22 cellular contexts compared by ENCODE assay signal in the genomic region with DNA sequence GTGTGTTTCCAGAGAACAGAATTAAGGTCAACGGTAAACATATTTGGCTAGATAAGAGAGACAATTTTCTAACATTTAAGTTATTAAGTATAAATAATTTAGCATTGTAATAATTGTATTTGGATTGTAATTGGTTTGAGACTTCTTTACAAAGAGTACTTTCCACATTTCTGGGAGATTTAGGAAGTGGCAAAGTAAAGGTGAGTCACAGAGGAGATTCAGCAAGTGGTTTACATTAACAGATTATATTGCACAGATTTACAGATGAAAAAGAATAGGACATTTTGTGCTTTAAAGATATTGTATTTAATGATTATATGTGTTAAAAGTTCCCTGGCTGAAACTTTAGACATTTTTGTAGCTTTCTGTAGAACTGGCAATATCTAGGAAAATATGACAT.
DNase-seq lines count a peak whose midpoint lies in the region; ATAC-seq and TF ChIP-seq lines count a peak whose summit lies in the region.
"Had no signal": no experiment of that assay in that cellular context is flagged by ENCODE, and none has a peak within 500 bp of the region (broad histone marks: within the 10 kb centered on the region; RNA-seq: fewer than 3 reads in every experiment).

No MANE protein-coding gene starts in this region.

- dilution Hi-C loops in mammary epithelial cell (cut with HindIII; ENCODE audit: low sequenced_read_pairs): no loop called here

- H2AFZ ChIP-seq in mammary epithelial cell (ENCODE audit: low read depth, low read length): no peak overlapping the region

- peaks cover 8% of the 10 kb centered on the region for H3K9me3 Mint-ChIP-seq in MCF 10A (ENCODE audit: unreplicated experiment)

- H3K27me3 Mint-ChIP-seq in MCF 10A (ENCODE audit: insufficient read depth, unreplicated experiment): no peaks in the 10 kb centered on the region

- H4K20me1 ChIP-seq in mammary epithelial cell (ENCODE audit: insufficient read depth, low read length): no peaks in the 10 kb centered on the region

- H3K79me2 ChIP-seq in mammary epithelial cell (ENCODE audit: insufficient read depth, low read length): no peaks in the 10 kb centered on the region

- H3K27me3 ChIP-seq in mammary epithelial cell (ENCODE audit: insufficient read depth, low read length): no peaks in the 10 kb centered on the region
- H3K27me3 ChIP-seq in adipocyte (replicated peaks; ENCODE audit: control insufficient read depth, insufficient read depth, low read length): no peaks in the 10 kb centered on the region
- H3K27me3 ChIP-seq in WERI-Rb-1 (ENCODE audit: insufficient read depth, low read depth, severe bottlenecking): no peaks in the 10 kb centered on the region

- no peak overlapping the region for H3K4me3 Mint-ChIP-seq in MCF 10A (ENCODE audit: unreplicated experiment)
- H3K4me3 Mint-ChIP-seq: CD14-positive monocyte, HFFc6 had no signal

- intact Hi-C loops in mammary epithelial cell (cut with micrococcal nuclease) (no loop called here), MCF 10A (cut with micrococcal nuclease) (no loop called here)

- BruUV-seq in mammary epithelial cell (replicated peaks; lab: Mats Ljungman, UMichigan) (no TSS peak), MCF 10A (replicated peaks; lab: Mats Ljungman, UMichigan) (no TSS peak)

- H3K27ac Mint-ChIP-seq in MCF 10A (ENCODE audit: low read depth, unreplicated experiment): no peak overlapping the region
- H3K27ac Mint-ChIP-seq: CD14-positive monocyte, HFFc6 had no signal

- no peak for ATAC-seq in GM21528 (IDR thresholded peaks at IDR 0.05; ENCODE audit: low FRiP score, unreplicated experiment)

- CTCF ChIA-PET in mammary epithelial cell (lab: Charles Lee; ENCODE audit: low non-redundant PET): no interaction called here
- CTCF ChIA-PET in MCF 10A (lab: Yijun Ruan, JAX): no interaction called here

- H3K4me1 ChIP-seq in mammary epithelial cell (ENCODE audit: insufficient read depth, low read length) (peaks cover 26% of the 10 kb centered on the region), adipocyte (ENCODE audit: control insufficient read depth, insufficient read depth, low read length) (no peaks in the 10 kb centered on the region)

- no peak overlapping the region for H3K27ac ChIP-seq in mammary epithelial cell (ENCODE audit: insufficient read depth, low read depth, low read length)
- H3K27ac ChIP-seq in WERI-Rb-1: no peak overlapping the region
- H3K27ac ChIP-seq: SK-N-MC had no signal

- peak overlapping the region; percentile 14 for H3K4me2 ChIP-seq in mammary epithelial cell (ENCODE audit: insufficient read depth, low read depth, low read length)

- H3K36me3 Mint-ChIP-seq in MCF 10A (ENCODE audit: insufficient read depth, unreplicated experiment): no peaks in the 10 kb centered on the region
- H3K36me3 Mint-ChIP-seq: CD14-positive monocyte had no signal

- no peak for TF ChIP-seq CTCF in mammary epithelial cell (conservative IDR thresholded peaks at IDR 0.05 in 1 of 2, IDR thresholded peaks at IDR 0.05 in 1 of 2; ENCODE audit: extremely low read depth in 1 of 2, insufficient read depth in 1 of 2, low read depth in 1 of 2, low read length in 2 of 2)
- TF ChIP-seq CTCF in MCF 10A (IDR thresholded peaks at IDR 0.05; ENCODE audit: unreplicated experiment): no peak
- no peak for TF ChIP-seq CTCF in WERI-Rb-1 (IDR thresholded peaks at IDR 0.05; ENCODE audit: low read depth, low read length)

- H3K36me3 ChIP-seq in mammary epithelial cell (ENCODE audit: insufficient read depth, low read length) (no peaks in the 10 kb centered on the region), adipocyte (ENCODE audit: control insufficient read depth, insufficient read depth, low read length, severe bottlenecking) (no peaks in the 10 kb centered on the region), WERI-Rb-1 (no peaks in the 10 kb centered on the region)

- 54% methylated on average over 1 of the region's 1 CpG for WGBS in mammary epithelial cell (ENCODE audit: low coverage, missing lambda C conversion rate)

- DNase-seq in mammary epithelial cell (no peak), MCF 10A (ENCODE audit: unreplicated experiment) (no peak), adipocyte (ENCODE audit: low read depth) (peak; percentile 25), iris pigment epithelial cell (ENCODE audit: low read depth) (peak; percentile 54), iPS-NIHi11 (ENCODE audit: low spot score) (no peak), WERI-Rb-1 (no peak)
- DNase-seq: 8988T, DMS53, GF-D8, H7, HFFc6, KG1, MV-4-11, NCI-H1694, NCI-H2081 treated with DMSO at 0.1 percent for 48 hours, NCI-H2171 treated with DMSO at 0.1 percent for 48 hours, NCI-H524 treated with DMSO at 0.1 percent for 48 hours, RPMI8226, SHP77 treated with DMSO at 0.1 percent for 48 hours had no signal

- no peak overlapping the region for H3K9ac ChIP-seq in mammary epithelial cell (ENCODE audit: insufficient read depth, low read length)
- H3K9ac ChIP-seq in adipocyte (ENCODE audit: low read length): no peak overlapping the region

- H3K9me3 ChIP-seq in mammary epithelial cell (replicated peaks; ENCODE audit: insufficient read depth, low read length) (no peaks in the 10 kb centered on the region), adipocyte (ENCODE audit: control insufficient read depth, low read length) (no peaks in the 10 kb centered on the region), WERI-Rb-1 (ENCODE audit: severe bottlenecking) (no peaks in the 10 kb centered on the region)

- in situ Hi-C loops in mammary epithelial cell (cut with MboI; ENCODE audit: low sequenced_read_pairs in 2 of 2): no loop called here

- peaks cover 11% of the 10 kb centered on the region for H3K4me1 Mint-ChIP-seq in MCF 10A (ENCODE audit: insufficient read depth, unreplicated experiment)
- H3K4me1 Mint-ChIP-seq: CD14-positive monocyte had no signal

- POLR2A ChIA-PET in MCF 10A (lab: Yijun Ruan, JAX): no interaction called here

- H3K4me3 ChIP-seq in mammary epithelial cell (replicated peaks in 1 of 3; ENCODE audit: insufficient read depth in 1 of 3, low read depth in 2 of 3, low read length in 3 of 3) (no peak overlapping the region), adipocyte (ENCODE audit: low read length) (no peak overlapping the region), WERI-Rb-1 (ENCODE audit: low read depth, low read length) (no peak overlapping the region)
- H3K4me3 ChIP-seq: SK-N-MC had no signal

Comparison
In these comparisons a context has a peak if more than half of its experiments do, and no peak if none do; other contexts are left out.
1. DNase-seq: peak in adipocyte (single experiment) and iris pigment epithelial cell (single experiment); none in mammary epithelial cell (single experiment), MCF 10A (single experiment), iPS-NIHi11 (single experiment) and WERI-Rb-1 (single experiment).